30 cellular contexts compared by ENCODE assay signal in the genomic region with DNA sequence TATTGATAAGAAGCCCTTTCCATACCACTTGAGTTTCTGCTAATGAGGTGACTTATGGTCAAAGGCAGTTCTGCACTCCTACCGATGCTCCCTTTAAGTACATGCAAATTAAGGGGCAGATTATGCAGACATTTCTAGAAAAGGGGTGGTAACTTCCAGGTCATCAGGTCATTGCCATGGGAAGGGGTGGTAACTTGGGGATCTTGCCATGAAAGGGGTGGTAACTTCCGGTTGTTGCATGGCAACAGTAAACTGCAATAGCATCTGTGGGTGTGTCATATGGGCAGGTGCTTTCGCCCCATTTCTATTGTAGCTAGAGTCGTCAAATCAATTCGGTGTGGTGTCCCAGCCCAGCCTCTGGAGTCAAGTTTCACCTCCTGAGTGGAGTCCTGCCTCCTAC.
A peak's percentile ranks its signal among the peaks of the same experiment; 100 is the strongest.
DNase-seq lines count a peak whose midpoint lies in the region; ATAC-seq, FAIRE-seq and TF ChIP-seq lines count a peak whose summit lies in the region.
"Had no signal": no experiment of that assay in that cellular context is flagged by ENCODE, and none has a peak within 500 bp of the region (broad histone marks: within the 10 kb centered on the region; RNA-seq: fewer than 3 reads in every experiment).

No MANE protein-coding gene starts in this region.

- H3K27ac ChIP-seq in K562 (ENCODE audit: extremely low read depth, low read depth, low read length) = no peak overlapping the region
- H3K27ac ChIP-seq: HL-60, thyroid gland had no signal

- no peaks in the 10 kb centered on the region for H3K9me3 ChIP-seq in K562 (replicated peaks; ENCODE audit: control insufficient read depth, insufficient read depth, low read depth, low read length)
- H3K9me3 ChIP-seq: MG63, thyroid gland had no signal

- ATAC-seq in K562 = peak; percentile 67
- no peak for ATAC-seq in GM18868 (IDR thresholded peaks at IDR 0.05; ENCODE audit: unreplicated experiment)
- ATAC-seq: activated T-cell treated with anti-CD3 and anti-CD28 coated beads, Interleukin-2, amount 50 U/mL, for 72 hours; naive thymus-derived CD4-positive, alpha-beta T cell had no signal

- H3K4me3 ChIP-seq in K562 = no peak overlapping the region
- H3K4me3 ChIP-seq: MG63, thyroid gland had no signal

- no peaks in the 10 kb centered on the region for H4K20me1 ChIP-seq in K562 (replicated peaks; ENCODE audit: control insufficient read depth, insufficient read depth, low read length)

- no peak overlapping the region for H3K4me3 Mint-ChIP-seq in activated naive CD4-positive, alpha-beta T cell treated with anti-CD3 and anti-CD28 coated beads, Interleukin-2, amount 10 ng/mL, durations not matched to agents 7 days and 5 days
- no peak overlapping the region for H3K4me3 Mint-ChIP-seq in endothelial cell (ENCODE audit: unreplicated experiment)
- H3K4me3 Mint-ChIP-seq: activated T-cell treated with anti-CD3 and anti-CD28 coated beads, Interleukin-2, amount 50 U/mL, for 72 hours; CD4-positive, CD25-positive, alpha-beta regulatory T cell; naive thymus-derived CD4-positive, alpha-beta T cell; stimulated activated naive CD8-positive, alpha-beta T cell treated with anti-CD3 and anti-CD28 coated beads, Interleukin-15, Interleukin-2, amounts not matched to agents 100 ng/mL and 50 ng/mL, for 24 hours had no signal

- no peak overlapping the region for H3K27ac Mint-ChIP-seq in activated naive CD4-positive, alpha-beta T cell treated with anti-CD3 and anti-CD28 coated beads, Interleukin-2, amount 10 ng/mL, durations not matched to agents 7 days and 5 days
- no peak overlapping the region for H3K27ac Mint-ChIP-seq in endothelial cell (ENCODE audit: unreplicated experiment)
- H3K27ac Mint-ChIP-seq: activated T-cell treated with anti-CD3 and anti-CD28 coated beads, Interleukin-2, amount 50 U/mL, for 72 hours; CD4-positive, CD25-positive, alpha-beta regulatory T cell; stimulated activated naive CD8-positive, alpha-beta T cell treated with anti-CD3 and anti-CD28 coated beads, Interleukin-15, Interleukin-2, amounts not matched to agents 100 ng/mL and 50 ng/mL, for 24 hours had no signal

- in situ Hi-C loops in K562 (cut with MboI) = no loop called here

- WGBS in K562 (ENCODE audit: insufficient coverage, low coverage, missing lambda C conversion rate) = 22% methylated on average over 5 of the region's 5 CpGs

- no peak overlapping the region for H3K9ac ChIP-seq in K562 (ENCODE audit: insufficient read depth in 1 of 2, low read depth in 2 of 2, low read length in 2 of 2)

- no peak for TF ChIP-seq POLR2A in K562 (conservative IDR thresholded peaks at IDR 0.05)

- peaks cover 4 to 27% of the 10 kb centered on the region in 2 experiments; a peak in 3 of 5 replicates for H3K4me1 ChIP-seq in K562 (replicated peaks in 1 of 2; ENCODE audit: control insufficient read depth in 2 of 2, insufficient read depth in 2 of 2, low read length in 2 of 2)
- H3K4me1 ChIP-seq: thyroid gland had no signal

- H3K9me1 ChIP-seq in K562 (ENCODE audit: control insufficient read depth, insufficient read depth, low read length) = no peaks in the 10 kb centered on the region

- H3K36me3 ChIP-seq in K562 (ENCODE audit: control insufficient read depth, insufficient read depth, low read length) = no peaks in the 10 kb centered on the region
- H3K36me3 ChIP-seq: MG63, thyroid gland had no signal

- TF ChIP-seq CTCF in GM10266 (IDR thresholded peaks at IDR 0.05; ENCODE audit: control insufficient read depth, insufficient read depth, low read depth, missing control alignments) = no peak
- TF ChIP-seq CTCF in K562 (IDR thresholded peaks at IDR 0.05 in 2 of 3, conservative IDR thresholded peaks at IDR 0.05 in 1 of 3; ENCODE audit: insufficient read depth in 2 of 3, low read depth in 1 of 3, low read length in 3 of 3) = no peak
- no peak for TF ChIP-seq CTCF in endothelial cell (IDR thresholded peaks at IDR 0.05; ENCODE audit: unreplicated experiment)

- no peak for TF ChIP-seq RAD21 in K562 (CRISPR knock-in tag; conservative IDR thresholded peaks at IDR 0.05 in 1 of 2, IDR thresholded peaks at IDR 0.05 in 1 of 2)

- CTCF ChIA-PET in K562 (lab: Yijun Ruan, JAX; ENCODE audit: low intra/inter-chr PET ratio) = no interaction called here
- CTCF ChIA-PET in activated naive CD4-positive, alpha-beta T cell treated with anti-CD3 and anti-CD28 coated beads, Interleukin-2, amount 10 ng/mL, durations not matched to agents 7 days and 5 days (lab: Charles Lee) = no interaction called here

- no peak overlapping the region for H3K4me2 ChIP-seq in K562 (ENCODE audit: insufficient read depth, low read length)

- FAIRE-seq in K562 (lab: Jason Lieb, UNC) = peak; percentile 49
- FAIRE-seq: endothelial cell of umbilical vein, H54 had no signal

- peaks cover 20% of the 10 kb centered on the region for H3K27me3 Mint-ChIP-seq in activated naive CD4-positive, alpha-beta T cell treated with anti-CD3 and anti-CD28 coated beads, Interleukin-2, amount 10 ng/mL, durations not matched to agents 7 days and 5 days
- H3K27me3 Mint-ChIP-seq in endothelial cell (ENCODE audit: unreplicated experiment) = peaks cover 6% of the 10 kb centered on the region

- no peaks in the 10 kb centered on the region for H3K9me3 Mint-ChIP-seq in activated naive CD4-positive, alpha-beta T cell treated with anti-CD3 and anti-CD28 coated beads, Interleukin-2, amount 10 ng/mL, durations not matched to agents 7 days and 5 days
- H3K9me3 Mint-ChIP-seq in endothelial cell (ENCODE audit: unreplicated experiment) = no peaks in the 10 kb centered on the region
- H3K9me3 Mint-ChIP-seq: activated T-cell treated with anti-CD3 and anti-CD28 coated beads, Interleukin-2, amount 50 U/mL, for 72 hours; CD4-positive, CD25-positive, alpha-beta regulatory T cell; naive thymus-derived CD4-positive, alpha-beta T cell; stimulated activated naive CD8-positive, alpha-beta T cell treated with anti-CD3 and anti-CD28 coated beads, Interleukin-15, Interleukin-2, amounts not matched to agents 100 ng/mL and 50 ng/mL, for 24 hours had no signal

- TF ChIP-seq EP300 in K562 (IDR thresholded peaks at IDR 0.05; ENCODE audit: low read length) = no peak

- H3K27me3 ChIP-seq in K562 (ENCODE audit: control insufficient read depth in 2 of 2, insufficient read depth in 2 of 2, low read length in 2 of 2) = no peaks in the 10 kb centered on the region
- H3K27me3 ChIP-seq: MG63, thyroid gland had no signal

- H3K79me2 ChIP-seq in K562 (ENCODE audit: control insufficient read depth, insufficient read depth, low read length) = no peaks in the 10 kb centered on the region

- no peak overlapping the region; the same call in 1 of the 2 replicates for H2AFZ ChIP-seq in K562 (ENCODE audit: low read depth, low read length)

- intact Hi-C loops in K562 (cut with micrococcal nuclease) = no loop called here

- no TSS peak for BruUV-seq in K562 (replicated peaks; lab: Mats Ljungman, UMichigan)

- no peaks in the 10 kb centered on the region for H3K36me3 Mint-ChIP-seq in activated naive CD4-positive, alpha-beta T cell treated with anti-CD3 and anti-CD28 coated beads, Interleukin-2, amount 10 ng/mL, durations not matched to agents 7 days and 5 days
- H3K36me3 Mint-ChIP-seq in endothelial cell (ENCODE audit: low read depth, unreplicated experiment) = peaks cover 6% of the 10 kb centered on the region
- H3K36me3 Mint-ChIP-seq: CD4-positive, CD25-positive, alpha-beta regulatory T cell; naive thymus-derived CD4-positive, alpha-beta T cell had no signal

- H3K4me1 Mint-ChIP-seq in activated naive CD4-positive, alpha-beta T cell treated with anti-CD3 and anti-CD28 coated beads, Interleukin-2, amount 10 ng/mL, durations not matched to agents 7 days and 5 days = no peaks in the 10 kb centered on the region
- H3K4me1 Mint-ChIP-seq in endothelial cell (ENCODE audit: unreplicated experiment) = no peaks in the 10 kb centered on the region
- H3K4me1 Mint-ChIP-seq: CD4-positive, CD25-positive, alpha-beta regulatory T cell; naive thymus-derived CD4-positive, alpha-beta T cell had no signal

- POLR2A ChIA-PET in K562 (lab: Yijun Ruan, JAX) = no interaction called here

- peak; percentile 8 for DNase-seq in A172 (ENCODE audit: low spot score)
- peak; percentile 2 for DNase-seq in GM10266 (ENCODE audit: extremely low spot score)
- DNase-seq in NCI-H146 treated with DMSO at 0.1 percent for 48 hours (lab: John Stamatoyannopoulos, UW; ENCODE audit: unreplicated experiment) = peak; percentile 28
- peak in 3 of 4 experiments; percentile 30 to 47 (median 44) for DNase-seq in K562 (ENCODE audit: extremely low read depth in 1 of 4, low spot score in 3 of 4)
- DNase-seq in NOMO-1 treated with dmso at 0.1 percent for 144 hours (lab: John Stamatoyannopoulos, UW; ENCODE audit: unreplicated experiment) = no peak
- DNase-seq in activated naive CD4-positive, alpha-beta T cell treated with anti-CD3 and anti-CD28 coated beads, Interleukin-2, amount 10 ng/mL, durations not matched to agents 7 days and 5 days = no peak
- no peak for DNase-seq in endothelial cell (ENCODE audit: low spot score)
- DNase-seq: activated CD4-positive, alpha-beta T cell treated with anti-CD3 and anti-CD28 coated beads for 1 hour; activated CD8-positive, alpha-beta memory T cell treated with anti-CD3 and anti-CD28 coated beads for 24 hours; activated naive CD4-positive, alpha-beta T cell treated with anti-CD3 and anti-CD28 coated beads, Interleukin-2, amount 50 U/mL, for 16 hours; activated T-cell treated with anti-CD3 and anti-CD28 coated beads, Interleukin-2, amount 50 U/mL, for 72 hours; anterior cingulate cortex; caudate nucleus; CD4-positive, CD25-positive, alpha-beta regulatory T cell; dermis blood vessel endothelial cell; DMS79 treated with DMSO at 0.1 percent for 48 hours; head of caudate nucleus; MG63; naive thymus-derived CD4-positive, alpha-beta T cell; NCI-H1694; occipital lobe; Right ventricle myocardium superior; stimulated activated CD4-positive, alpha-beta T cell treated with anti-CD3 and anti-CD28 coated beads, Interleukin-12 subunit alpha, Interleukin-12 subunit beta, amount 100 ng/mL, for 4 hours; SW 1271; thyroid gland had no signal

TF ChIP-seq in K562, 482 proteins besides CTCF, POLR2A, EP300 and RAD21 (continues in another document):
- TF ChIP-seq FOXJ3 (CRISPR knock-in tag; IDR thresholded peaks at IDR 0.05) (0 out of 2 replicates have a peak, but pooled peaks have one; percentile 31), STAT5A (IDR thresholded peaks at IDR 0.05; ENCODE audit: borderline replicate concordance, low read length) (no peak), ZNF584 (CRISPR knock-in tag; IDR thresholded peaks at IDR 0.05; ENCODE audit: low read depth) (no peak), NFE2L1 (tag; IDR thresholded peaks at IDR 0.05; ENCODE audit: borderline replicate concordance, low read depth) (no peak), FOXP1 (CRISPR knock-in tag; IDR thresholded peaks at IDR 0.05) (0 out of 2 replicates have a peak, but pooled peaks have one; percentile 34)

Comparison
In these comparisons a context has a peak if more than half of its experiments do, and no peak if none do; other contexts are left out.
1. DNase-seq: peak in A172 (single experiment), GM10266 (single experiment), NCI-H146 treated with DMSO at 0.1 percent for 48 hours (single experiment) and K562 (3 of 4); none in NOMO-1 treated with dmso at 0.1 percent for 144 hours (single experiment), activated naive CD4-positive, alpha-beta T cell treated with anti-CD3 and anti-CD28 coated beads, Interleukin-2, amount 10 ng/mL, durations not matched to agents 7 days and 5 days (single experiment) and endothelial cell (single experiment).